8 cellular contexts compared by ENCODE assay signal in genomic region chr4:176385601-176386000, GRCh38.
"Had no signal": no experiment of that assay in that cellular context is flagged by ENCODE, and none has a peak within 500 bp of the region (broad histone marks: within the 10 kb centered on the region; RNA-seq: fewer than 3 reads in every experiment).

No MANE protein-coding gene starts in this region.

- H3K9me3 Mint-ChIP-seq: GM23338, H9, HFFc6 had no signal

- H3K27ac Mint-ChIP-seq: GM23338, H9, HFFc6 had no signal

- H3K4me3 Mint-ChIP-seq: GM23338, H9, HFFc6 had no signal

- ATAC-seq: GM23338, HCT116 had no signal

- H3K4me1 Mint-ChIP-seq: GM23338, H9 had no signal

- DNase-seq: GM23248, GOT3, H7, H9, HCEC 1CT, HFFc6 had no signal
